ENCODE assay signal across 2 cellular contexts in genomic region chr6:78829407-78829806, GRCh38.
TF ChIP-seq lines count a peak whose summit lies in the region.

No MANE protein-coding gene starts in this region.

TF ChIP-seq in IMR-90, 13 proteins besides CTCF, POLR2A, EP300 and RAD21:
- TF ChIP-seq MAFK (IDR thresholded peaks at IDR 0.05; ENCODE audit: low read depth, low read length) (no peak), ELK1 (IDR thresholded peaks at IDR 0.05; ENCODE audit: borderline replicate concordance, low read depth, low read length) (no peak), NFE2L2 (IDR thresholded peaks at IDR 0.05; ENCODE audit: low read depth, low read length) (no peak), MAZ (IDR thresholded peaks at IDR 0.05; ENCODE audit: borderline replicate concordance, low read depth, low read length) (no peak), BHLHE40 (IDR thresholded peaks at IDR 0.05; ENCODE audit: low read depth, low read length) (no peak), RFX5 (IDR thresholded peaks at IDR 0.05; ENCODE audit: low read depth, low read length) (no peak), CEBPB (IDR thresholded peaks at IDR 0.05; ENCODE audit: low read depth, low read length) (no peak), FOS (IDR thresholded peaks at IDR 0.05; ENCODE audit: low read depth, low read length) (no peak), USF2 (IDR thresholded peaks at IDR 0.05; ENCODE audit: low read depth, low read length) (no peak), SMC3 (IDR thresholded peaks at IDR 0.05; ENCODE audit: low read depth, low read length) (no peak), MXI1 (IDR thresholded peaks at IDR 0.05; ENCODE audit: borderline replicate concordance, low read depth, low read length) (no peak), CHD1 (IDR thresholded peaks at IDR 0.05; ENCODE audit: low read depth, low read length) (no peak)

TF ChIP-seq in GM12878, 131 proteins besides CTCF, POLR2A, EP300 and RAD21:
- no peak for TF ChIP-seq IRF4 (IDR thresholded peaks at IDR 0.05; ENCODE audit: low read depth, low read length)
- TF ChIP-seq NFXL1 (IDR thresholded peaks at IDR 0.05; ENCODE audit: borderline replicate concordance) = no peak
- no peak for TF ChIP-seq CBX3 (IDR thresholded peaks at IDR 0.05; ENCODE audit: borderline replicate concordance, low read depth)
- TF ChIP-seq POLR2AphosphoS5 (IDR thresholded peaks at IDR 0.05; ENCODE audit: low read length) = no peak
- TF ChIP-seq RELB (IDR thresholded peaks at IDR 0.05; ENCODE audit: low read depth) = no peak
- no peak for TF ChIP-seq USF1 (IDR thresholded peaks at IDR 0.05; ENCODE audit: borderline replicate concordance, extremely low read length, insufficient read depth, low read depth, low read length)
